18 cellular contexts compared by ENCODE assay signal in the genomic region with DNA sequence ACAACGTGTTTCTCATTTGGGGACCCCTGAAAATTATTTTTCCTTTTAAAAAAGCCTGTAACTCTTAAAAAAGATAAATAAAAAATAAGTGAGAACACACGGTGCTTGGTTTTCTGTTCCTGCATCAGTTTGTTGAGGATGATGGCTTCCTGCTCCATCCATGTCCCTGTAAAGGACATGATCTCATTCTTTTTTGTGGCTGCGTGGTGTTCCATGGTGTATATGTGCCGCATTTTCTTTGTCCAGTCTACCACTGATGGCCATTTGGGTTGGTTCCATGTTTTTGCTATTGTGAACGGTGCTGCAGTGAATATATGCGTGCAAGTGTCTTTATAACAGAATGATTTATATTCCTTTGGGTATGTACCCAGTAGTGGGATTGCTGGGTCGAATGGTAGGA. TPM values are rescaled to one million over a fixed set of nuclear protein-coding genes. Genes with fewer than 3 reads are reported as not detected.
DNase-seq lines count a peak whose midpoint lies in the region; ATAC-seq and TF ChIP-seq lines count a peak whose summit lies in the region.
"Had no signal": no experiment of that assay in that cellular context is flagged by ENCODE, and none has a peak within 500 bp of the region (broad histone marks: within the 10 kb centered on the region; RNA-seq: fewer than 3 reads in every experiment).

No MANE protein-coding gene starts in this region.

- no peak overlapping the region for H4K91ac ChIP-seq in IMR-90 (ENCODE audit: insufficient read depth, low read depth, low read length)

- no peak overlapping the region for H4K5ac ChIP-seq in IMR-90 (ENCODE audit: low read depth, low read length)

- no peak overlapping the region for H2BK20ac ChIP-seq in IMR-90 (ENCODE audit: low read depth, low read length)

- DNase-seq in IMR-90 (no peak), stomach (no peak), NCI-H1092 treated with DMSO at 0.1 percent for 48 hours (lab: John Stamatoyannopoulos, UW) (no peak)
- DNase-seq in activated naive CD8-positive, alpha-beta T cell treated with anti-CD3 and anti-CD28 coated beads for 36 hours: no peak
- no peak for DNase-seq in activated naive CD4-positive, alpha-beta T cell treated with anti-CD3 and anti-CD28 coated beads for 36 hours
- DNase-seq: activated CD4-positive, alpha-beta T cell treated with anti-CD3 and anti-CD28 coated beads, Interleukin-2, amount 10 ng/mL, durations not matched to agents 7 days and 5 days; activated T-cell treated with anti-CD3 and anti-CD28 coated beads for 4 hours; C1 segment of cervical spinal cord; central memory CD4-positive, alpha-beta T cell; DMS53; KBM-7; NCI-H1417 treated with DMSO at 0.1 percent for 48 hours; NCI-H345 had no signal

- no peak overlapping the region for H3K4me3 Mint-ChIP-seq in activated naive CD8-positive, alpha-beta T cell treated with anti-CD3 and anti-CD28 coated beads for 36 hours
- no peak overlapping the region for H3K4me3 Mint-ChIP-seq in activated naive CD4-positive, alpha-beta T cell treated with anti-CD3 and anti-CD28 coated beads for 36 hours

- H3K9me3 ChIP-seq in IMR-90 (ENCODE audit: control insufficient read depth, insufficient read depth, low read length) (no peaks in the 10 kb centered on the region), muscle layer of duodenum (ENCODE audit: control insufficient read depth in 1 of 2, low read length in 2 of 2) (no peaks in the 10 kb centered on the region), stomach (no peaks in the 10 kb centered on the region)
- H3K9me3 ChIP-seq: SJSA1 had no signal

- H3K4me3 ChIP-seq in IMR-90 (ENCODE audit: insufficient read depth, low read depth, low read length): no peak overlapping the region
- no peak overlapping the region for H3K4me3 ChIP-seq in muscle layer of duodenum (ENCODE audit: low read depth in 1 of 2, low read length in 2 of 2)
- H3K4me3 ChIP-seq in stomach: peak overlapping the region in 1 of 4 donors; percentile 5
- H3K4me3 ChIP-seq: lung, SJSA1 had no signal

- no peak overlapping the region for H2AFZ ChIP-seq in IMR-90 (replicated peaks; ENCODE audit: low read length, poor library complexity)
- H2AFZ ChIP-seq: parathyroid adenoma had no signal

- no peaks in the 10 kb centered on the region for H3K9me3 Mint-ChIP-seq in activated naive CD8-positive, alpha-beta T cell treated with anti-CD3 and anti-CD28 coated beads for 36 hours
- no peaks in the 10 kb centered on the region for H3K9me3 Mint-ChIP-seq in activated naive CD4-positive, alpha-beta T cell treated with anti-CD3 and anti-CD28 coated beads for 36 hours
- H3K9me3 Mint-ChIP-seq: activated CD4-positive, alpha-beta T cell treated with anti-CD3 and anti-CD28 coated beads, Interleukin-2, amount 10 ng/mL, durations not matched to agents 7 days and 5 days had no signal

- BruUV-seq in IMR-90 (replicated peaks; lab: Mats Ljungman, UMichigan): TSS peak; percentile 23

- TF ChIP-seq POLR2A in IMR-90 (IDR thresholded peaks at IDR 0.05; ENCODE audit: low read depth, low read length): no peak
- no peak for TF ChIP-seq POLR2A in stomach (IDR thresholded peaks at IDR 0.05)

- no peak for TF ChIP-seq RAD21 in IMR-90 (IDR thresholded peaks at IDR 0.05; ENCODE audit: low read length)

- H3K4ac ChIP-seq in IMR-90 (ENCODE audit: low read depth, low read length): no peak overlapping the region

- H2AK5ac ChIP-seq in IMR-90 (ENCODE audit: low read depth, low read length): peak overlapping the region; percentile 33; the same call in 1 of the 2 replicates

- peaks cover 43% of the 10 kb centered on the region for H4K20me1 ChIP-seq in IMR-90 (ENCODE audit: insufficient read depth, low read length)

- no peak overlapping the region for H2BK15ac ChIP-seq in IMR-90 (ENCODE audit: low read depth, low read length)

- H3K4me1 Mint-ChIP-seq in activated naive CD8-positive, alpha-beta T cell treated with anti-CD3 and anti-CD28 coated beads for 36 hours: peaks cover 36% of the 10 kb centered on the region
- peaks cover 43% of the 10 kb centered on the region for H3K4me1 Mint-ChIP-seq in activated naive CD4-positive, alpha-beta T cell treated with anti-CD3 and anti-CD28 coated beads for 36 hours (ENCODE audit: low read depth)

- no peak overlapping the region for H2BK120ac ChIP-seq in IMR-90 (ENCODE audit: low read depth, low read length)

- TF ChIP-seq EP300 in stomach (IDR thresholded peaks at IDR 0.05): no peak

- no CpG with 5 or more reads among the region's 7 CpGs for WGBS in IMR-90 (ENCODE audit: extremely low coverage in 2 of 2, insufficient read length in 1 of 2), 2 experiments
- 78 to 87% (median 86%) methylated on average over 7 of the region's 7 CpGs for WGBS in stomach, 5 donors

- H3K4me1 ChIP-seq in IMR-90 (ENCODE audit: control insufficient read depth, insufficient read depth, low read length): peaks cover 9% of the 10 kb centered on the region; the same call in 1 of the 2 replicates
- H3K4me1 ChIP-seq in muscle layer of duodenum (ENCODE audit: control insufficient read depth in 1 of 2, insufficient read depth in 2 of 2, low read length in 2 of 2): peaks cover 14 to 30% of the 10 kb centered on the region in 2 donors
- peaks cover 44 to 71% (median 58%) of the 10 kb centered on the region in 4 donors for H3K4me1 ChIP-seq in stomach

- H3K56ac ChIP-seq in IMR-90 (ENCODE audit: extremely low read depth, insufficient read depth, low read length): no peak overlapping the region

- peaks cover 10% of the 10 kb centered on the region for H3K36me3 Mint-ChIP-seq in activated naive CD8-positive, alpha-beta T cell treated with anti-CD3 and anti-CD28 coated beads for 36 hours
- no peaks in the 10 kb centered on the region for H3K36me3 Mint-ChIP-seq in activated naive CD4-positive, alpha-beta T cell treated with anti-CD3 and anti-CD28 coated beads for 36 hours (ENCODE audit: low read depth)

- H3K4me2 ChIP-seq in IMR-90 (ENCODE audit: low read depth, low read length): no peak overlapping the region

- no peak overlapping the region for H3K18ac ChIP-seq in IMR-90 (ENCODE audit: low read depth, low read length)

- no peaks in the 10 kb centered on the region for H3K27me3 ChIP-seq in IMR-90 (ENCODE audit: control insufficient read depth, insufficient read depth, low read length)
- H3K27me3 ChIP-seq in muscle layer of duodenum (ENCODE audit: low read depth, low read length): no peaks in the 10 kb centered on the region
- no peaks in the 10 kb centered on the region for H3K27me3 ChIP-seq in stomach
- H3K27me3 ChIP-seq: SJSA1 had no signal

- H3K9ac ChIP-seq in IMR-90 (ENCODE audit: low read depth, low read length): no peak overlapping the region
- H3K9ac ChIP-seq: parathyroid adenoma had no signal

- no peak overlapping the region for H4K8ac ChIP-seq in IMR-90 (ENCODE audit: low read depth in 2 of 2, low read length in 2 of 2)

- 0 out of 2 replicates have a peak overlapping the region, but pooled peaks have one; percentile 32 for H3K23ac ChIP-seq in IMR-90 (ENCODE audit: low read depth, low read length)

- ATAC-seq in IMR-90 (ENCODE audit: low read depth) (no peak), HG03095 (IDR thresholded peaks at IDR 0.05; ENCODE audit: unreplicated experiment) (no peak)

- TF ChIP-seq CTCF in IMR-90 (conservative IDR thresholded peaks at IDR 0.05; ENCODE audit: low read depth, low read length): no peak
- TF ChIP-seq CTCF in stomach (IDR thresholded peaks at IDR 0.05): no peak

- peaks cover 16 to 57% of the 10 kb centered on the region in 2 experiments for H3K79me1 ChIP-seq in IMR-90 (ENCODE audit: low read depth in 1 of 2, low read length in 2 of 2)

- intact Hi-C loops in IMR-90 (cut with micrococcal nuclease): no loop called here
- intact Hi-C loops in stomach (cut with DNase I; ENCODE audit: low total_unique reads): no loop called here
- intact Hi-C loops in activated naive CD4-positive, alpha-beta T cell treated with anti-CD3 and anti-CD28 coated beads for 36 hours (cut with micrococcal nuclease): no loop called here

- in situ Hi-C loops in IMR-90 (cut with MboI; ENCODE audit: low sequenced_read_pairs): no loop called here

- no peak overlapping the region for H3K27ac ChIP-seq in IMR-90 (ENCODE audit: insufficient read depth, low read length)
- H3K27ac ChIP-seq in muscle layer of duodenum (ENCODE audit: low read length): peak overlapping the region; percentile 79
- H3K27ac ChIP-seq in stomach: peak overlapping the region in 3 of 5 donors; percentile 62 to 93 (median 92)
- H3K27ac ChIP-seq: parathyroid adenoma had no signal

- H3K14ac ChIP-seq in IMR-90 (replicated peaks; ENCODE audit: low read depth, low read length): 0 out of 2 replicates have a peak overlapping the region, but pooled peaks have one; percentile 13

- no peak overlapping the region for H2AK9ac ChIP-seq in IMR-90 (replicated peaks; ENCODE audit: low read depth, low read length, poor library complexity)

- H2BK5ac ChIP-seq in IMR-90 (ENCODE audit: low read depth, low read length, poor library complexity, severe bottlenecking): no peak overlapping the region

- peaks cover 6% of the 10 kb centered on the region for H3K9me1 ChIP-seq in IMR-90 (ENCODE audit: insufficient read depth, low read length)

- H3K27ac Mint-ChIP-seq in activated naive CD8-positive, alpha-beta T cell treated with anti-CD3 and anti-CD28 coated beads for 36 hours: peak overlapping the region; percentile 17
- H3K27ac Mint-ChIP-seq in activated naive CD4-positive, alpha-beta T cell treated with anti-CD3 and anti-CD28 coated beads for 36 hours: no peak overlapping the region
- H3K27ac Mint-ChIP-seq: activated CD4-positive, alpha-beta T cell treated with anti-CD3 and anti-CD28 coated beads, Interleukin-2, amount 10 ng/mL, durations not matched to agents 7 days and 5 days had no signal

- no peaks in the 10 kb centered on the region for H3K27me3 Mint-ChIP-seq in activated naive CD8-positive, alpha-beta T cell treated with anti-CD3 and anti-CD28 coated beads for 36 hours
- no peaks in the 10 kb centered on the region for H3K27me3 Mint-ChIP-seq in activated naive CD4-positive, alpha-beta T cell treated with anti-CD3 and anti-CD28 coated beads for 36 hours (ENCODE audit: low read depth)

- POLR2A ChIA-PET in IMR-90 (lab: Charles Lee; ENCODE audit: unreplicated experiment): no interaction called here

- CTCF ChIA-PET in IMR-90 (lab: Yijun Ruan, JAX): no interaction called here
- CTCF ChIA-PET in activated naive CD4-positive, alpha-beta T cell treated with anti-CD3 and anti-CD28 coated beads for 36 hours (lab: Charles Lee): interaction anchor here (0.7 to 2.3 kb wide), 3 partner anchors 10 to 481 kb away, joined by 3 to 5 read pairs (median 3); no protein-coding TSS in a partner anchor

- dilution Hi-C loops in IMR-90 (cut with HindIII; ENCODE audit: low sequenced_read_pairs, unreplicated experiment): no loop called here

- H3K36me3 ChIP-seq in IMR-90 (ENCODE audit: control insufficient read depth, insufficient read depth, low read length): 0 out of 2 replicates have a peak, but pooled peaks cover 2% of the 10 kb centered on the region
- H3K36me3 ChIP-seq in muscle layer of duodenum (ENCODE audit: control insufficient read depth in 1 of 2, insufficient read depth in 2 of 2, low read length in 2 of 2): no peaks in the 10 kb centered on the region
- no peaks in the 10 kb centered on the region for H3K36me3 ChIP-seq in stomach

RNA-seq across cellular contexts. Expression of gene TSPAN3, which starts 2.3 kb away (rescaled TPM):
- total RNA-seq in IMR-90 (2012; rRNA removed) (255 and 295 TPM in 2 replicates), stomach (100 to 1,000 TPM in 3 of 5 donors, 10 to 100 TPM in 2; 42.9 to 390 (median 143) TPM)
- polyA plus RNA-seq in IMR-90 (2012; rRNA removed) (221 and 270 TPM in 2 replicates), stomach (100 to 1,000 TPM in 1 of 3 donors, 10 to 100 TPM in 2; 48.7 to 100 (median 99.2) TPM)
- 200 and 257 TPM in 2 replicates for polyA plus RNA-seq in IMR-90 (2012; cell fraction: cytosol; rRNA removed)
- 60.8 and 158 TPM in 2 replicates for polyA plus RNA-seq in IMR-90 (2012; cell fraction: nucleus; rRNA removed; ENCODE audit: low replicate concordance)
- 10 to 100 TPM; 40.6 to 43.1 TPM for total RNA-seq in activated naive CD8-positive, alpha-beta T cell treated with anti-CD3 and anti-CD28 coated beads for 36 hours
- 10 to 100 TPM; 21.9 to 24.9 TPM for total RNA-seq in activated naive CD4-positive, alpha-beta T cell treated with anti-CD3 and anti-CD28 coated beads for 36 hours
